ENCODE assay signal across 8 cellular contexts in the genomic region with DNA sequence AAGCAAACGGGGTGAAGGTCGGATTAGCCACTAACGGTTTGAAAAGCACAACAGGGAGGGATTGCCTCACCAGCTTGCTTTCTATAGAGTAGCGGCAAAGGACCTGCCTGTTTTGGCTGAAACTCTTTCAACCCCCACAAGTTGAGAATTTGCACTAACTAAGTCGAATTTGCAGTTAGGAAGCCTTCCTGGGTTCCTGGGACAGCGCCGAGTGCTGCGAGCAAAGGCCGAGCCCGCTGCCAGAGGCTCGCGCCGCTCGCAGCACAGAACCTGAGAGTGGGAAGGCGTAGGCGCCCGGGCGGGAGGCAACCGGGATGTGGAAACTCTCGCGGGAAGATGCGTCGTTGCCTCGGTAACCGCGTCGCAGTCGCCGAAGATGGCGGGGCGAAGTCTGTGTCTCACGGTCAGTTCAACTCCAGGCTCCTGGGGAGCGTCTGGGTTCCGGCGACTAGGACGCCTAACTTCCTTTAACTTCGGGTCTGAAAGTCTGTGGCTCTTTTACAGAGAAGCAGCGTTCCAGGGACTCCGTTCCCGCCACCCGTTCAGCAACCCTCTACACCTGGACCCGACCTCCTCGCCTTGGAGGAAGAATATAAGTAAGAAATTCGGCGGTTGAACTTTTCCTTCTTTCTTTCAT. TPM values are rescaled to one million over a fixed set of nuclear protein-coding genes. Genes with fewer than 3 reads are reported as not detected.
A peak's percentile ranks its signal among the peaks of the same experiment; 100 is the strongest.
DNase-seq lines count a peak whose midpoint lies in the region; ATAC-seq and TF ChIP-seq lines count a peak whose summit lies in the region.

A gene (plus strand): TSS at position 352 of the 637 bp plus-strand sequence. CDS start 25 bp downstream, at position 377.

- peak within 1 kb of the TSS; percentile 97 for H3K4me2 ChIP-seq in PC-9

- peaks cover 15% of the 10 kb centered on the region for H3K4me1 Mint-ChIP-seq in nephron

- H3K4me1 ChIP-seq in PC-9 (replicated peaks; ENCODE audit: insufficient read depth), result peaks cover 5% of the 10 kb centered on the region; the same call in 1 of the 2 replicates

- intact Hi-C loops in PC-9 (cut with micrococcal nuclease; ENCODE audit: unreplicated experiment), result loop anchor here (5.0 kb wide), 1 partner anchor 118 kb away; no protein-coding TSS in a partner anchor

- peak within 1 kb of the TSS; percentile 56 to 85 (median 78) for H3K27ac Mint-ChIP-seq in nephron

- BruUV-seq in PC-9 (replicated peaks; lab: Mats Ljungman, UMichigan), result no TSS peak

- no peaks in the 10 kb centered on the region for H3K9me2 ChIP-seq in PC-9 (ENCODE audit: insufficient read depth)

- ATAC-seq in GM21529 (IDR thresholded peaks at IDR 0.05; ENCODE audit: unreplicated experiment), result peak; percentile 83
- peak; percentile 96 for ATAC-seq in stimulated activated naive CD8-positive, alpha-beta T cell treated with anti-CD3 and anti-CD28 coated beads, Interleukin-15, Interleukin-2, amounts not matched to agents 100 U/mL and 50 U/mL, for 24 hours

- no peaks in the 10 kb centered on the region for H3K36me3 ChIP-seq in PC-9 (ENCODE audit: low read depth)

- no peak for TF ChIP-seq CTCF in PC-9 (conservative IDR thresholded peaks at IDR 0.05)
- no peak for TF ChIP-seq CTCF in fibroblast of pulmonary artery (IDR thresholded peaks at IDR 0.05; ENCODE audit: low read length, missing control alignments)
- TF ChIP-seq CTCF in nephron (IDR thresholded peaks at IDR 0.05; ENCODE audit: unreplicated experiment in 3 of 3), result no peak

- no peaks in the 10 kb centered on the region for H4K20me1 ChIP-seq in PC-9 (ENCODE audit: insufficient read depth)

- H3K36me3 Mint-ChIP-seq in nephron (ENCODE audit: low read depth), result no peaks in the 10 kb centered on the region

- 0 out of 2 replicates have a peak, but pooled peaks cover 7% of the 10 kb centered on the region for H3F3A ChIP-seq in PC-9 (ENCODE audit: insufficient read depth, low read depth)

- POLR2A ChIA-PET in PC-9 (lab: Charles Lee; ENCODE audit: unreplicated experiment), result interaction anchor here (0.7 kb wide), 1 partner anchor 97 kb away, joined by 3 read pairs; no protein-coding TSS in a partner anchor

- no peak within 1 kb of the TSS; the same call in 1 of the 2 replicates for H3K27ac ChIP-seq in PC-9

- DNase-seq in DMS153 treated with DMSO at 0.1 percent for 48 hours (lab: John Stamatoyannopoulos, UW; ENCODE audit: unreplicated experiment) (peak; percentile 45), HuH-7.5 (ENCODE audit: low spot score) (peak; percentile 25), PC-9 (peak; percentile 66 to 80), activated T-helper 1 cell treated with Interleukin-2 at 50 U/mL for 16 hours (ENCODE audit: low read depth) (peak; percentile 17), fibroblast of pulmonary artery (ENCODE audit: low read depth) (peak; percentile 88)
- peak; percentile 82 for DNase-seq in stimulated activated naive CD8-positive, alpha-beta T cell treated with anti-CD3 and anti-CD28 coated beads, Interleukin-15, Interleukin-2, amounts not matched to agents 100 U/mL and 50 U/mL, for 24 hours

- no peaks in the 10 kb centered on the region for H3K9me3 ChIP-seq in PC-9 (ENCODE audit: insufficient read depth, low read depth)

- peaks cover 3% of the 10 kb centered on the region for H3K27me3 Mint-ChIP-seq in nephron (ENCODE audit: low read depth)

- H3K4me3 Mint-ChIP-seq in nephron, result peak within 1 kb of the TSS; percentile 81 to 99 (median 92)

- H3K4me3 ChIP-seq in PC-9 (peak within 1 kb of the TSS; percentile 98), fibroblast of pulmonary artery (replicated peaks; ENCODE audit: low read depth, low read length) (peak within 1 kb of the TSS; percentile 85)

- no peaks in the 10 kb centered on the region for H3K27me3 ChIP-seq in PC-9 (ENCODE audit: insufficient read depth, low read depth)

- H3K9me3 Mint-ChIP-seq in nephron, result peaks cover 10% of the 10 kb centered on the region

- H2AFZ ChIP-seq in PC-9, result peak within 1 kb of the TSS; percentile 99

- no peaks in the 10 kb centered on the region for H3K79me2 ChIP-seq in PC-9 (ENCODE audit: low read depth)

- CTCF ChIA-PET in PC-9 (lab: Charles Lee), result no interaction called here

RNA-seq across cellular contexts. Expression of the gene that starts here (rescaled TPM):
- total RNA-seq in PC-9 (2021), result 9.1 and 11.8 TPM in 2 replicates

Comparison
In these comparisons a context has a peak if more than half of its experiments do, and no peak if none do; other contexts are left out.
1. DNase-seq: peak in every context shown above with its lines; median percentile 88 in fibroblast of pulmonary artery; 82 in stimulated activated naive CD8-positive, alpha-beta T cell treated with anti-CD3 and anti-CD28 coated beads, Interleukin-15, Interleukin-2, amounts not matched to agents 100 U/mL and 50 U/mL, for 24 hours; 73 in PC-9; 45 in DMS153 treated with DMSO at 0.1 percent for 48 hours; 25 in HuH-7.5; 17 in activated T-helper 1 cell treated with Interleukin-2 at 50 U/mL for 16 hours.